8 cellular contexts compared by ENCODE assay signal in the genomic region with DNA sequence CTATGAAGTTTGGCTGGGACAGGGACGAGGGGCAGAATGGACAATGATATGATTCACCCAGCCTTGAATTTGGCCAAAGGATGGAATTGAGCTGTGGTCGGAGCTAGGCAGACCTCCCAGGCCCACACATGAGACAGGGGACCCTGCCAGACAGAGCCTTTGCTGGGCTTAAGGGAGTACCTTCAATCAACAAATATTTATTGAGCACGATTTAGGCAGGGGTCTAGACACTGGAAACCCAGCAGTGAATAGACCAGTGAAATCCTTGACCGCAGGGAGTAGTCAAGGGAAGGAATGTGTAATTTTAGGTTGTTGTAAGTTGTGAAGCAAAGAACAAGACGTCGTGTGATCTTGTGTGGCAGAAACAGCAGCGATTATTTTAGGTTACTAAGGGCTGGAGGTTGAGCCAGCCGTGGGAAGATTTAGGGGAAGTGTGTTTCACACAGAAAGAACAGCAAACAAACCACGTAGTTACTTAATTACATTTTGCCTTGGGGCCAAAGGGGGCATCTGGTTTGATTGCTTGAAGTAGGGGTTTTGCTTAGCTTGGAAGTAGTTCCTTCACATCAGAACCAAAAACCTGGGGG.
DNase-seq lines count a peak whose midpoint lies in the region; ATAC-seq, FAIRE-seq and TF ChIP-seq lines count a peak whose summit lies in the region.

No MANE protein-coding gene starts in this region.

- H3K4me1 ChIP-seq in effector memory CD4-positive, alpha-beta T cell (ENCODE audit: control insufficient read depth, insufficient read depth, low read length, poor library complexity, severe bottlenecking) = peaks cover 16% of the 10 kb centered on the region
- peaks cover 10% of the 10 kb centered on the region for H3K4me1 ChIP-seq in neuron (ENCODE audit: insufficient read depth, low read length)

- H2AFZ ChIP-seq in neuron (ENCODE audit: low read depth, low read length) = no peak overlapping the region

- ATAC-seq in HG02840 (IDR thresholded peaks at IDR 0.05; ENCODE audit: low FRiP score, unreplicated experiment) = peak; percentile 14

- TF ChIP-seq POLR2A in H54 (IDR thresholded peaks at IDR 0.05; ENCODE audit: low read depth, low read length) = no peak

- H3K27ac ChIP-seq in VCaP = peak overlapping the region; percentile 39
- H3K27ac ChIP-seq in effector memory CD4-positive, alpha-beta T cell (ENCODE audit: insufficient read depth, low read length, poor library complexity, severe bottlenecking) = peak overlapping the region; percentile 99

- DNase-seq in CD1c-positive myeloid dendritic cell (ENCODE audit: extremely low spot score) (peak; percentile 84), ecto neural progenitor cell (ENCODE audit: low spot score) (no peak), H54 (ENCODE audit: insufficient read length, low spot score) (no peak), ACHN (no peak)
- DNase-seq in effector memory CD4-positive, alpha-beta T cell = peak in 1 of 3 donors; percentile 4

- H3K4me3 ChIP-seq in effector memory CD4-positive, alpha-beta T cell (ENCODE audit: insufficient read depth, low read depth, low read length, poor library complexity, severe bottlenecking) = peak overlapping the region; percentile 82
- H3K4me3 ChIP-seq in neuron (ENCODE audit: low read length) = peak overlapping the region; percentile 93

- in situ Hi-C loops in ACHN (cut with HindIII; ENCODE audit: low pct_ligation_motif_present, low pct_unique_long_range_greater_than_20kb, low sequenced_read_pairs) = no loop called here

- no peaks in the 10 kb centered on the region for H3K36me3 ChIP-seq in effector memory CD4-positive, alpha-beta T cell (ENCODE audit: control insufficient read depth, insufficient read depth, low read length)
- H3K36me3 ChIP-seq in neuron (ENCODE audit: insufficient read depth, low read length) = no peaks in the 10 kb centered on the region

- no peak for FAIRE-seq in H54 (lab: Jason Lieb, UNC)

- no peaks in the 10 kb centered on the region for H3K27me3 ChIP-seq in effector memory CD4-positive, alpha-beta T cell (replicated peaks; ENCODE audit: control insufficient read depth, insufficient read depth, low read length, poor library complexity, severe bottlenecking)
- H3K27me3 ChIP-seq in neuron (ENCODE audit: insufficient read depth, low read length) = no peaks in the 10 kb centered on the region

- TF ChIP-seq CTCF in VCaP (conservative IDR thresholded peaks at IDR 0.05) = no peak

- H3K9me3 ChIP-seq in effector memory CD4-positive, alpha-beta T cell (ENCODE audit: control insufficient read depth, low read length) = no peaks in the 10 kb centered on the region
- H3K9me3 ChIP-seq in neuron (ENCODE audit: low read length) = no peaks in the 10 kb centered on the region
